ENCODE assay signal across 8 cellular contexts in the genomic region with DNA sequence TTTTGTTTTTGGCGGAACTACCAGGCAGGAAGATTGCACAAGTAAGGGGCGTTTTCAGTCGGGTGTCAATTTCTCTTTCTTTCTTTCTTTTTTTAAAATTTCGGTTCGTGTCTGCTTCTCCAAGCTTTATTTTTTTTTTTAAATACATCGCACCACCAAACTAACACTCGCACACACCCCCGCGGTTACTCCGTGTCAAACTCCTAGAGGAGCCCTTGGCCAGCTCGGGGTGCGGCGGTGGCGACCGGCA. TPM values are rescaled to one million over a fixed set of nuclear protein-coding genes. Genes with fewer than 3 reads are reported as not detected.
DNase-seq lines count a peak whose midpoint lies in the region; TF ChIP-seq lines count a peak whose summit lies in the region.

No MANE protein-coding gene starts in this region.

- H3K36me3 ChIP-seq in ES-I3 (ENCODE audit: insufficient read depth, low read length) (no peaks in the 10 kb centered on the region), hepatocyte (replicated peaks; ENCODE audit: insufficient read depth, low read depth) (no peaks in the 10 kb centered on the region)

- peak overlapping the region; percentile 94 for H3K4me2 ChIP-seq in hepatocyte

- H3K79me2 ChIP-seq in hepatocyte = peaks cover 38% of the 10 kb centered on the region

- H3K9me3 ChIP-seq in ES-I3 (ENCODE audit: control insufficient read depth, insufficient read depth, low read length) (no peaks in the 10 kb centered on the region), hepatocyte (ENCODE audit: low read depth) (no peaks in the 10 kb centered on the region)

- H3K4me1 ChIP-seq in ES-I3 (ENCODE audit: insufficient read depth, low read length) = peaks cover 7% of the 10 kb centered on the region
- H3K4me1 ChIP-seq in hepatocyte (ENCODE audit: insufficient read depth) = peaks cover 11% of the 10 kb centered on the region

- peaks cover 7% of the 10 kb centered on the region for H4K20me1 ChIP-seq in hepatocyte (ENCODE audit: insufficient read depth, poor library complexity, severe bottlenecking)

- under 1% methylated on average over 15 of the region's 15 CpGs for WGBS in hepatocyte (ENCODE audit: low lambda C conversion rate, missing lambda C conversion rate)

- peak overlapping the region; percentile 85 for H3K9ac ChIP-seq in ES-I3 (ENCODE audit: low read depth, low read length)

- H3K27ac ChIP-seq in VCaP = peak overlapping the region; percentile 97
- H3K27ac ChIP-seq in hepatocyte = peak overlapping the region; percentile 89

- DNase-seq in HFF-Myc (ENCODE audit: extremely low read depth, low read depth) (no peak), hepatocyte (ENCODE audit: low spot score) (no peak), ACHN (no peak), dermis blood vessel endothelial cell (no peak), 8988T (no peak)
- peak; percentile 40 for DNase-seq in stimulated activated CD8-positive, alpha-beta memory T cell treated with anti-CD3 and anti-CD28 coated beads, Interleukin-4, amount 100 ng/mL, for 48 hours

- no peaks in the 10 kb centered on the region for H3K27me3 ChIP-seq in hepatocyte

- H2AFZ ChIP-seq in hepatocyte = peak overlapping the region; percentile 63

- peak overlapping the region; percentile 85 for H3K4me3 ChIP-seq in HFF-Myc (replicated peaks; ENCODE audit: low read depth, low read length)
- peak overlapping the region; percentile 73 for H3K4me3 ChIP-seq in hepatocyte

- no peak for TF ChIP-seq CTCF in HFF-Myc (IDR thresholded peaks at IDR 0.05; ENCODE audit: low read depth, low read length, missing control alignments)
- no peak for TF ChIP-seq CTCF in VCaP (conservative IDR thresholded peaks at IDR 0.05)
- no peak for TF ChIP-seq CTCF in hepatocyte (IDR thresholded peaks at IDR 0.05; ENCODE audit: poor library complexity)

- in situ Hi-C loops in ACHN (cut with HindIII; ENCODE audit: low pct_ligation_motif_present, low pct_unique_long_range_greater_than_20kb, low sequenced_read_pairs) = no loop called here

- H3K9me2 ChIP-seq in hepatocyte (replicated peaks; ENCODE audit: insufficient read depth) = no peaks in the 10 kb centered on the region

RNA-seq across cellular contexts. Expression of a gene that starts 0.3 kb away (rescaled TPM):
- total RNA-seq in hepatocyte = 86.5 and 112 TPM in 2 replicates
- 33.1 and 54.0 TPM in 2 replicates for polyA plus RNA-seq in hepatocyte
- total RNA-seq in dermis blood vessel endothelial cell = 719 and 803 TPM in 2 replicates
